In the genomic region with DNA sequence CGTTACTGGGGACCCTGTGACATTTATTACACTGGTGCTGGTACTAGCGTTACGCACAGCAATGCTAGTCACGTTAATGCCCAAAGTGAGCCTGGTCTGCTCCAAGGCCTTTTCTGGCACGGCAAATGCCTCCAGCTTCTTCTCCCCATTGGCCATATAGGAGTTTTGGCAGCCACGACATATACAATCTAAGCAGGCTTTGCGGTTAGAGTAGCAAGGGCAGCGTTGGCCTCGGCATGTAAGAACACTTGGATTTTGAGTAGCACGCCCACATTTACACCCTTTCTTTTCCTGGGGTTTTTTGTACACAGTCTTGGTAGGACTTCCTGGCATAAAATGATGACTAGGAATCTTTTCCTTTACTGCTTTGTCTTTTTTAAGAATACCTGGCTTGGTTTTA, we compare ENCODE assay signal across 19 cellular contexts. TPM values are rescaled to one million over a fixed set of nuclear protein-coding genes. Genes with fewer than 3 reads are reported as not detected.
DNase-seq lines count a peak whose midpoint lies in the region; ATAC-seq and TF ChIP-seq lines count a peak whose summit lies in the region.
"Had no signal": no experiment of that assay in that cellular context is flagged by ENCODE, and none has a peak within 500 bp of the region (broad histone marks: within the 10 kb centered on the region; RNA-seq: fewer than 3 reads in every experiment).

No MANE protein-coding gene starts in this region.

- H3F3A ChIP-seq in neural progenitor cell (ENCODE audit: low read depth): no peaks in the 10 kb centered on the region

- no peak overlapping the region for H3K27ac ChIP-seq in neural progenitor cell
- H3K27ac ChIP-seq: SJCRH30 had no signal

- H3K36me3 Mint-ChIP-seq in activated CD4-positive, alpha-beta T cell treated with anti-CD3 and anti-CD28 coated beads for 36 hours (ENCODE audit: low read depth): peaks cover 34% of the 10 kb centered on the region
- H3K36me3 Mint-ChIP-seq in HFFc6 (ENCODE audit: low read depth): peaks cover 27% of the 10 kb centered on the region
- peaks cover 42% of the 10 kb centered on the region for H3K36me3 Mint-ChIP-seq in central memory CD8-positive, alpha-beta T cell (ENCODE audit: insufficient read depth)
- H3K36me3 Mint-ChIP-seq in neural progenitor cell: peaks cover 29% of the 10 kb centered on the region

- CTCF ChIA-PET in activated CD4-positive, alpha-beta T cell treated with anti-CD3 and anti-CD28 coated beads for 36 hours (lab: Charles Lee): no interaction called here

- no peak for ATAC-seq in activated CD4-positive, alpha-beta T cell treated with anti-CD3 and anti-CD28 coated beads for 36 hours
- no peak for ATAC-seq in central memory CD8-positive, alpha-beta T cell (replicated peaks; ENCODE audit: extremely low read depth, poor library complexity, severe bottlenecking)
- ATAC-seq: PC-3 had no signal

- DNase-seq in activated CD4-positive, alpha-beta T cell treated with anti-CD3 and anti-CD28 coated beads for 36 hours: no peak
- no peak for DNase-seq in activated CD4-positive, alpha-beta T cell treated with anti-CD3 and anti-CD28 coated beads for 48 hours
- DNase-seq in HFFc6: no peak
- no peak for DNase-seq in central memory CD8-positive, alpha-beta T cell (ENCODE audit: low spot score in 2 of 2)
- DNase-seq in neural progenitor cell (ENCODE audit: low spot score): no peak
- DNase-seq in SW 1271 (lab: John Stamatoyannopoulos, UW): no peak
- DNase-seq in NCI-H2227 (lab: John Stamatoyannopoulos, UW; ENCODE audit: unreplicated experiment): no peak
- DNase-seq in stimulated activated naive CD4-positive, alpha-beta T cell treated with Interleukin-2 at 50 U/mL for 16 hours (lab: John Stamatoyannopoulos, UW): no peak
- DNase-seq: 8988T; activated B cell treated with CpG ODN at 0.5 μM for 24 hours; activated effector memory CD4-positive, alpha-beta T cell treated with Interleukin-2 at 50 U/mL for 16 hours; anterior cingulate cortex; hippocampal formation; NCI-H1436; NCI-H2227 treated with DMSO at 0.1 percent for 48 hours; NCI-H82; PC-3; SJCRH30 had no signal

- H3K9ac ChIP-seq in neural progenitor cell: no peak overlapping the region

- H2AFZ ChIP-seq in neural progenitor cell (replicated peaks): no peak overlapping the region

- H3K9me3 ChIP-seq in neural progenitor cell (ENCODE audit: low read depth): no peaks in the 10 kb centered on the region
- H3K9me3 ChIP-seq: SJCRH30 had no signal

- H3K4me1 Mint-ChIP-seq in activated CD4-positive, alpha-beta T cell treated with anti-CD3 and anti-CD28 coated beads for 36 hours: peaks cover 79% of the 10 kb centered on the region
- H3K4me1 Mint-ChIP-seq in HFFc6 (ENCODE audit: low read depth) (peaks cover 76% of the 10 kb centered on the region), neural progenitor cell (no peaks in the 10 kb centered on the region)
- peaks cover 75% of the 10 kb centered on the region for H3K4me1 Mint-ChIP-seq in central memory CD8-positive, alpha-beta T cell

- no peaks in the 10 kb centered on the region for H3K9me3 Mint-ChIP-seq in activated CD4-positive, alpha-beta T cell treated with anti-CD3 and anti-CD28 coated beads for 36 hours (ENCODE audit: low read depth)
- H3K9me3 Mint-ChIP-seq in HFFc6 (no peaks in the 10 kb centered on the region), neural progenitor cell (no peaks in the 10 kb centered on the region)
- H3K9me3 Mint-ChIP-seq in central memory CD8-positive, alpha-beta T cell: no peaks in the 10 kb centered on the region
- H3K9me3 Mint-ChIP-seq: activated B cell treated with CpG ODN at 0.5 μM for 24 hours had no signal

- H4K20me1 ChIP-seq in neural progenitor cell (ENCODE audit: low read depth): peaks cover 69% of the 10 kb centered on the region

- no peak overlapping the region for H3K4me2 ChIP-seq in neural progenitor cell

- no peak overlapping the region for H3K4me3 Mint-ChIP-seq in activated CD4-positive, alpha-beta T cell treated with anti-CD3 and anti-CD28 coated beads for 36 hours
- H3K4me3 Mint-ChIP-seq in HFFc6 (no peak overlapping the region), neural progenitor cell (no peak overlapping the region)
- H3K4me3 Mint-ChIP-seq in central memory CD8-positive, alpha-beta T cell: no peak overlapping the region
- H3K4me3 Mint-ChIP-seq: activated B cell treated with CpG ODN at 0.5 μM for 24 hours, B cell had no signal

- H3K4me3 ChIP-seq in neural progenitor cell: no peak overlapping the region
- H3K4me3 ChIP-seq: SJCRH30 had no signal

- no peaks in the 10 kb centered on the region for H3K27me3 ChIP-seq in neural progenitor cell
- H3K27me3 ChIP-seq: SJCRH30 had no signal

- no peaks in the 10 kb centered on the region for H3K4me1 ChIP-seq in neural progenitor cell
- H3K4me1 ChIP-seq: SJCRH30 had no signal

- no peaks in the 10 kb centered on the region for H3K36me3 ChIP-seq in neural progenitor cell

- peak overlapping the region; percentile 56 for H3K27ac Mint-ChIP-seq in activated CD4-positive, alpha-beta T cell treated with anti-CD3 and anti-CD28 coated beads for 36 hours
- H3K27ac Mint-ChIP-seq in HFFc6: peak overlapping the region; percentile 16; the same call in 1 of the 2 replicates
- H3K27ac Mint-ChIP-seq in central memory CD8-positive, alpha-beta T cell (ENCODE audit: low read depth): peak overlapping the region; percentile 77
- peak overlapping the region; percentile 50 for H3K27ac Mint-ChIP-seq in neural progenitor cell
- H3K27ac Mint-ChIP-seq: activated B cell treated with CpG ODN at 0.5 μM for 24 hours, B cell had no signal

- peaks cover 88% of the 10 kb centered on the region for H3K79me2 ChIP-seq in neural progenitor cell (ENCODE audit: low read depth)

- POLR2A ChIA-PET in activated CD4-positive, alpha-beta T cell treated with anti-CD3 and anti-CD28 coated beads for 36 hours (lab: Charles Lee): no interaction called here

- TF ChIP-seq CTCF in HFFc6 (IDR thresholded peaks at IDR 0.05) (no peak), neural progenitor cell (IDR thresholded peaks at IDR 0.05) (no peak)

- intact Hi-C loops in activated CD4-positive, alpha-beta T cell treated with anti-CD3 and anti-CD28 coated beads for 36 hours (cut with DNase I, micrococcal nuclease): loop anchor here in 1 of 2 experiments (5.0 kb wide), 1 partner anchor 41 kb away; no protein-coding TSS in a partner anchor

- no peaks in the 10 kb centered on the region for H3K27me3 Mint-ChIP-seq in activated CD4-positive, alpha-beta T cell treated with anti-CD3 and anti-CD28 coated beads for 36 hours
- H3K27me3 Mint-ChIP-seq in HFFc6 (ENCODE audit: insufficient read depth) (peaks cover 3% of the 10 kb centered on the region; the same call in 1 of the 2 replicates), neural progenitor cell (ENCODE audit: insufficient read depth, low read depth) (peaks cover 3% of the 10 kb centered on the region)
- no peaks in the 10 kb centered on the region for H3K27me3 Mint-ChIP-seq in central memory CD8-positive, alpha-beta T cell
- H3K27me3 Mint-ChIP-seq: activated B cell treated with CpG ODN at 0.5 μM for 24 hours, B cell had no signal

RNA-seq across cellular contexts. Expression of gene MSL2, which starts 44.9 kb away (rescaled TPM):
- 10 to 100 TPM; 39.5 to 48.3 TPM for total RNA-seq in activated CD4-positive, alpha-beta T cell treated with anti-CD3 and anti-CD28 coated beads for 36 hours
- total RNA-seq in HFFc6 (2021; fragmentation: NEBNext Ultra II Directional; extraction: Animal tissue kit (Norgen Biotek cat#: 25700)): 10 to 100 TPM; 20.4 to 24.8 (median 22.2) TPM
- 40.8 and 52.9 TPM in 2 replicates for total RNA-seq in neural progenitor cell (ENCODE audit: low replicate concordance)

Comparison
In these comparisons a context has a peak if more than half of its experiments do, and no peak if none do; other contexts are left out.
1. H3K27ac Mint-ChIP-seq: peak in every context shown above with its lines; median percentile 77 in central memory CD8-positive, alpha-beta T cell; 56 in activated CD4-positive, alpha-beta T cell treated with anti-CD3 and anti-CD28 coated beads for 36 hours; 50 in neural progenitor cell; 16 in HFFc6.